1 cellular context compared by ENCODE assay signal in the genomic region with DNA sequence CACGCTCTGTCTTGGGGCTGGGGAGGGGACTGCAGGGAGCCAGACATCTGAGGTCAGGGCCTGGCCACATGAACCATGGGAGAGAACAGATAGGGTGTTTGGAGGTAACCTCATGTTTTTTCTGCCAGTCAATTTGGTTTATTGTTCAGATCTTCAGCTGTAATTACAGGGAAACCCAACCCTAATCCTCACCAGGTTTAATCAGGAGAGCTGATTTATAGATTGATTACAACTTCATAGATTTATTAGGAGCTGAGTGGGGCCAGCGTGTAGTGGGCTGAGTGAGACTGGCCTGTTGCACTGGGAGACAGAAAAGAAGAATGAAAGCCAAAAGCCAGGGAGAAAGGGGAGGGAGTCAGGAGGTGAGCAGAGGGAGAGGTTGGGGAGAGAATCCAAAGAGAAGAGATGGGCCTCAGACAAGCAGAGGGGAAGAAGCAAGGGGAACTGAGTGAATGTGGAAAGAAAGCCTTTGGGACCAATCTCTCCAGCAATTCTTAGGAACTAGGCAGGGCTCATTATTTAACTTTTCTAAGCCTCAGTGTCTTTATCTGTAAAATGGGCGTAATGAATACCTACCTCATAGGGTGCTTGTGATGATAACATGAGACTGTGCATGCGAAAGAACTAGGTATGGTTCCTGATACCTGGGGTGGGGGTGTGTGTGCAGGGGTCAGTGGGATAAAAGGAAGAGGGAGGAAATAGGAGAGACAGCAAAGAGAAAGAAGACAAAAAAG.
TF ChIP-seq lines count a peak whose summit lies in the region.

No MANE protein-coding gene starts in this region.

TF ChIP-seq in K562, 482 proteins besides CTCF, POLR2A, EP300 and RAD21:
- TF ChIP-seq FOSL1 (tag; conservative IDR thresholded peaks at IDR 0.05) (no peak), BCOR (IDR thresholded peaks at IDR 0.05) (peak; percentile 61), ZNF239 (CRISPR knock-in tag; IDR thresholded peaks at IDR 0.05) (no peak), RBM25 (IDR thresholded peaks at IDR 0.05; ENCODE audit: low read depth, low read length, severe bottlenecking) (peak; percentile 76), NBN (IDR thresholded peaks at IDR 0.05; ENCODE audit: low read depth) (no peak), ADNP (tag; IDR thresholded peaks at IDR 0.05) (peak; percentile 31; the same call in 1 of the 2 replicates), RBM17 (IDR thresholded peaks at IDR 0.05; ENCODE audit: borderline replicate concordance, low read depth, low read length) (no peak)
